In the genomic region with DNA sequence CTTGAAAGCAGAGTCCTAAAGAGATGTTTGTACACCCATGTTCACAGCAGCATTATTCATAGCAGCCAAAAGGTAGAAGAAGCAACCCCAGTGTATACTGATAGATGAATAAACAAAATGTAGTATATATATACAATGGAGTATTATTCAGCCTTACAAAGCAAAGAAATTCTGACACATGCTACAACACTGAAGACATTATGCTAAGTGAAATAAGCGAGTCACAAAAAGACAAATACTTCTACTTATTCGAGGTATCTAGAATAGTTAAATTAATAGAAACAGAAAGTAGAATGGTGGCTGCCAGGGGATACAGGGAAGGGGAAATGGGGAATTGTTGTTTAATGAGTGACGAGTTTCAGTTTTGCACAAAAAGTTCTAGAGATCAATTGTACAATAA, we compare ENCODE assay signal across 13 cellular contexts. TPM values are rescaled to one million over a fixed set of nuclear protein-coding genes. Genes with fewer than 3 reads are reported as not detected.
DNase-seq lines count a peak whose midpoint lies in the region; ATAC-seq and TF ChIP-seq lines count a peak whose summit lies in the region.
"Had no signal": no experiment of that assay in that cellular context is flagged by ENCODE, and none has a peak within 500 bp of the region (broad histone marks: within the 10 kb centered on the region; RNA-seq: fewer than 3 reads in every experiment).

No MANE protein-coding gene starts in this region.

- H3K27me3 Mint-ChIP-seq in activated T-helper 17 cell treated with anti-CD3 and anti-CD28 coated beads, Interleukin-2, amount 50 U/mL, for 72 hours = no peaks in the 10 kb centered on the region
- no peaks in the 10 kb centered on the region for H3K27me3 Mint-ChIP-seq in T-cell
- no peaks in the 10 kb centered on the region for H3K27me3 Mint-ChIP-seq in HFFc6 (ENCODE audit: insufficient read depth)

- CTCF ChIA-PET in T-cell (lab: Charles Lee) = no interaction called here

- peak; percentile 77 for ATAC-seq in GM19438 (IDR thresholded peaks at IDR 0.05; ENCODE audit: low read depth, unreplicated experiment)
- peak; percentile 56 for ATAC-seq in HG03097 (IDR thresholded peaks at IDR 0.05; ENCODE audit: low FRiP score, unreplicated experiment)
- ATAC-seq in activated T-helper 17 cell treated with anti-CD3 and anti-CD28 coated beads, Interleukin-2, amount 50 U/mL, for 72 hours (replicated peaks) = peak; percentile 75
- no peak for ATAC-seq in T-cell (replicated peaks in 1 of 4)
- ATAC-seq: heart left ventricle had no signal

- no peak for TF ChIP-seq CTCF in GM12865 (IDR thresholded peaks at IDR 0.05; ENCODE audit: insufficient read depth, low read depth, low read length, missing control alignments)
- no peak for TF ChIP-seq CTCF in HFFc6 (IDR thresholded peaks at IDR 0.05)

- peak overlapping the region; percentile 27 for H3K27ac Mint-ChIP-seq in activated T-helper 17 cell treated with anti-CD3 and anti-CD28 coated beads, Interleukin-2, amount 50 U/mL, for 72 hours
- peak overlapping the region in 1 of 2 donors; percentile 54 for H3K27ac Mint-ChIP-seq in T-cell
- H3K27ac Mint-ChIP-seq in HFFc6 = no peak overlapping the region
- H3K27ac Mint-ChIP-seq: mesothelial cell of epicardium had no signal

- peaks cover 58% of the 10 kb centered on the region for H3K36me3 Mint-ChIP-seq in activated T-helper 17 cell treated with anti-CD3 and anti-CD28 coated beads, Interleukin-2, amount 50 U/mL, for 72 hours (ENCODE audit: low read depth)
- H3K36me3 Mint-ChIP-seq in T-cell = peaks cover 21% of the 10 kb centered on the region
- peaks cover 7% of the 10 kb centered on the region; the same call in 1 of the 2 replicates for H3K36me3 Mint-ChIP-seq in HFFc6 (ENCODE audit: low read depth)

- H3K9me3 Mint-ChIP-seq in activated T-helper 17 cell treated with anti-CD3 and anti-CD28 coated beads, Interleukin-2, amount 50 U/mL, for 72 hours = no peaks in the 10 kb centered on the region
- H3K9me3 Mint-ChIP-seq in T-cell (no peaks in the 10 kb centered on the region), HFFc6 (no peaks in the 10 kb centered on the region)

- peaks cover 20% of the 10 kb centered on the region for H3K4me1 Mint-ChIP-seq in activated T-helper 17 cell treated with anti-CD3 and anti-CD28 coated beads, Interleukin-2, amount 50 U/mL, for 72 hours
- H3K4me1 Mint-ChIP-seq in T-cell (peaks cover 55 to 61% (median 56%) of the 10 kb centered on the region in 3 donors), HFFc6 (ENCODE audit: low read depth) (peaks cover 14% of the 10 kb centered on the region)
- H3K4me1 Mint-ChIP-seq: mesothelial cell of epicardium had no signal

- no peak overlapping the region for H3K4me3 Mint-ChIP-seq in activated T-helper 17 cell treated with anti-CD3 and anti-CD28 coated beads, Interleukin-2, amount 50 U/mL, for 72 hours
- no peak overlapping the region for H3K4me3 Mint-ChIP-seq in T-cell
- H3K4me3 Mint-ChIP-seq in HFFc6 = no peak overlapping the region
- H3K4me3 Mint-ChIP-seq: mesothelial cell of epicardium had no signal

- H3K4me3 ChIP-seq in GM12865 (ENCODE audit: low read depth, low read length) = no peak overlapping the region
- H3K4me3 ChIP-seq: BLaER1 treated with 17β-estradiol and CSF1 and Interleukin-3, amounts not matched to agents 10 nM and 100 nM; heart left ventricle; tibial nerve had no signal

- POLR2A ChIA-PET in T-cell (lab: Charles Lee) = no interaction called here

- DNase-seq in GM12865 (ENCODE audit: low read depth) (peak; percentile 28), NOMO-1 treated with DMSO at 0.1 percent for 48 hours (lab: John Stamatoyannopoulos, UW; ENCODE audit: unreplicated experiment) (no peak), T-cell (no peak), islet precursor cell (no peak), HFFc6 (no peak)
- DNase-seq: heart left ventricle, NCI-H526 had no signal

RNA-seq across cellular contexts. Expression of a gene that starts 23.5 kb away (rescaled TPM):
- 10 to 100 TPM; 42.0 to 43.8 TPM for total RNA-seq in activated T-helper 17 cell treated with anti-CD3 and anti-CD28 coated beads, Interleukin-2, amount 50 U/mL, for 72 hours
- total RNA-seq in T-cell = 10 to 100 TPM; 38.7 to 49.0 (median 42.4) TPM
- 10 to 100 TPM; 27.8 to 33.0 (median 30.1) TPM for total RNA-seq in HFFc6 (2021; fragmentation: NEBNext Ultra II Directional; extraction: Animal tissue kit (Norgen Biotek cat#: 25700))

Comparison
In these comparisons a context has a peak if more than half of its experiments do, and no peak if none do; other contexts are left out.
1. ATAC-seq: peak in GM19438 (single experiment), HG03097 (single experiment) and activated T-helper 17 cell treated with anti-CD3 and anti-CD28 coated beads, Interleukin-2, amount 50 U/mL, for 72 hours (single experiment); none in T-cell (0 of 4).